ENCODE assay signal across 11 cellular contexts in genomic region chr11:133977067-133977681, GRCh38. TPM values are rescaled to one million over a fixed set of nuclear protein-coding genes. Genes with fewer than 3 reads are reported as not detected.
DNase-seq lines count a peak whose midpoint lies in the region; ATAC-seq lines count a peak whose summit lies in the region.
"Had no signal": no experiment of that assay in that cellular context is flagged by ENCODE, and none has a peak within 500 bp of the region (broad histone marks: within the 10 kb centered on the region; RNA-seq: fewer than 3 reads in every experiment).

No MANE protein-coding gene starts in this region.

- no peak for DNase-seq in HCEC 1CT
- DNase-seq in aorta: no peak
- no peak for DNase-seq in H7
- no peak for DNase-seq in NCI-H345 (lab: John Stamatoyannopoulos, UW)
- DNase-seq: CD4-positive, alpha-beta T cell; NCI-H526; small intestine had no signal

- H3K9me3 ChIP-seq in aorta (ENCODE audit: control insufficient read depth, low read length): no peaks in the 10 kb centered on the region

- H3K4me1 ChIP-seq in aorta (ENCODE audit: control insufficient read depth in 1 of 2, insufficient read depth in 2 of 2, low read length in 2 of 2): no peaks in the 10 kb centered on the region

- H3K27me3 ChIP-seq in aorta (ENCODE audit: control insufficient read depth in 1 of 2, insufficient read depth in 2 of 2, low read length in 1 of 2) (peaks cover 0 to 1% of the 10 kb centered on the region in 2 donors), H7 (ENCODE audit: control insufficient read depth, insufficient read depth, low read length) (no peaks in the 10 kb centered on the region)

- 76 to 80% methylated on average over 10 of the region's 10 CpGs for WGBS in aorta, 2 donors

- intact Hi-C loops in aorta (cut with DNase I): no loop called here

- H3K4me3 ChIP-seq in aorta (ENCODE audit: low read length in 2 of 2): no peak overlapping the region
- no peak overlapping the region for H3K4me3 ChIP-seq in H7 (ENCODE audit: insufficient read depth, low read depth, low read length)

- H3K36me3 ChIP-seq in aorta (ENCODE audit: control insufficient read depth in 1 of 2, insufficient read depth in 2 of 2, low read length in 1 of 2): no peaks in the 10 kb centered on the region
- H3K36me3 ChIP-seq in H7 (replicated peaks; ENCODE audit: control insufficient read depth, insufficient read depth, low read length): no peaks in the 10 kb centered on the region

- no peak overlapping the region for H3K27ac ChIP-seq in aorta (ENCODE audit: low read depth in 1 of 2, low read length in 2 of 2)

- ATAC-seq in GM18499 (IDR thresholded peaks at IDR 0.05; ENCODE audit: insufficient read depth, unreplicated experiment) (peak; percentile 95), GM19351 (IDR thresholded peaks at IDR 0.05; ENCODE audit: unreplicated experiment) (peak; percentile 99), HG02763 (IDR thresholded peaks at IDR 0.05; ENCODE audit: unreplicated experiment) (peak; percentile 94), HG03469 (IDR thresholded peaks at IDR 0.05; ENCODE audit: unreplicated experiment) (peak; percentile 98), aorta (ENCODE audit: low FRiP score) (no peak)

RNA-seq across cellular contexts. Expression of gene IGSF9B, which starts 20.4 kb away (rescaled TPM):
- 10 to 100 TPM; 59.7 to 93.9 TPM for total RNA-seq in aorta
- 10 to 100 TPM in 1 of 2 donors, 1 to 10 TPM in 1; 6.5 to 29.7 TPM for polyA plus RNA-seq in aorta
- total RNA-seq in H7 (2014; rRNA removed; shearing (Covaris generic)): 6.1 and 12.4 TPM in 2 replicates
